In the genomic region with DNA sequence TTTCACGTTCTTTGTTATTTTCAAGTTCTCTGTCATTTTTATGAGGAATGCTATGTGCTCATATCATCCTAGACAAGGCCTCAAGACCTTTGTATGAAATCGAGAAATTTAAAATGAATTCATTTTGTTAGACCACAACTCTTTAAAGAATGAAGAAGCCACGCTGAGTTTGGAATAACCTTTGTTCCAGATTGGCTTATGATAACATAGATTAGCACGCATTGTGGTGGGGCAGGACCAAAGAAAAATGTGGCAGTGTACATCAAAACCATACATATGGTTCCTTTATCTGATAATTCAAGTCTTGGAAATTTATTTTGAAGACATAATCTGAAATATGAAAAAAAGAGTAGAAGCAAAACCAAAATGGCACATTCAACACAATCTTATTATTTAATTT, we compare ENCODE assay signal across 1 cellular context.
TF ChIP-seq lines count a peak whose summit lies in the region.

No MANE protein-coding gene starts in this region.

TF ChIP-seq in liver, 16 proteins besides CTCF, POLR2A, EP300 and RAD21 (continued from another document):
- TF ChIP-seq, protein P1, sequence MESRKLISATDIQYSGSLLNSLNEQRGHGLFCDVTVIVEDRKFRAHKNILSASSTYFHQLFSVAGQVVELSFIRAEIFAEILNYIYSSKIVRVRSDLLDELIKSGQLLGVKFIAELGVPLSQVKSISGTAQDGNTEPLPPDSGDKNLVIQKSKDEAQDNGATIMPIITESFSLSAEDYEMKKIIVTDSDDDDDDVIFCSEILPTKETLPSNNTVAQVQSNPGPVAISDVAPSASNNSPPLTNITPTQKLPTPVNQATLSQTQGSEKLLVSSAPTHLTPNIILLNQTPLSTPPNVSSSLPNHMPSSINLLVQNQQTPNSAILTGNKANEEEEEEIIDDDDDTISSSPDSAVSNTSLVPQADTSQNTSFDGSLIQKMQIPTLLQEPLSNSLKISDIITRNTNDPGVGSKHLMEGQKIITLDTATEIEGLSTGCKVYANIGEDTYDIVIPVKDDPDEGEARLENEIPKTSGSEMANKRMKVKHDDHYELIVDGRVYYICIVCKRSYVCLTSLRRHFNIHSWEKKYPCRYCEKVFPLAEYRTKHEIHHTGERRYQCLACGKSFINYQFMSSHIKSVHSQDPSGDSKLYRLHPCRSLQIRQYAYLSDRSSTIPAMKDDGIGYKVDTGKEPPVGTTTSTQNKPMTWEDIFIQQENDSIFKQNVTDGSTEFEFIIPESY (IDR thresholded peaks at IDR 0.05): no peak
- no peak for TF ChIP-seq HNF4G (IDR thresholded peaks at IDR 0.05)
